In genomic region chr1:156601122-156601830, GRCh38 we compare ENCODE assay signal across 8 cellular contexts. TPM values are rescaled to one million over a fixed set of nuclear protein-coding genes. Genes with fewer than 3 reads are reported as not detected.
DNase-seq lines count a peak whose midpoint lies in the region; ATAC-seq and TF ChIP-seq lines count a peak whose summit lies in the region.

TSS of gene GPATCH4 (minus strand) at chr1:156601479.

- H3K36me3 Mint-ChIP-seq in activated T-cell treated with anti-CD3 and anti-CD28 coated beads, Interleukin-2, amount 50 U/mL, for 24 hours (ENCODE audit: low read depth): peaks cover 54% of the 10 kb centered on the region

- peaks cover 5% of the 10 kb centered on the region for H3K4me1 ChIP-seq in ACC112 (ENCODE audit: control insufficient read depth, insufficient read depth, low read length, unreplicated experiment)
- H3K4me1 ChIP-seq in muscle layer of colon (ENCODE audit: insufficient read depth, low read length): peaks cover 11% of the 10 kb centered on the region

- ATAC-seq in GM18907 (IDR thresholded peaks at IDR 0.05; ENCODE audit: unreplicated experiment): peak; percentile 63
- ATAC-seq in esophagus mucosa: peak; percentile 56

- H3K79me2 ChIP-seq in ACC112 (ENCODE audit: control insufficient read depth, insufficient read depth, low read length, unreplicated experiment): peaks cover 18% of the 10 kb centered on the region

- H3K9me3 ChIP-seq in muscle layer of colon (ENCODE audit: low read length): no peaks in the 10 kb centered on the region

- no peaks in the 10 kb centered on the region for H3K27me3 Mint-ChIP-seq in activated T-cell treated with anti-CD3 and anti-CD28 coated beads, Interleukin-2, amount 50 U/mL, for 24 hours

- H3K27me3 ChIP-seq in ACC112 (ENCODE audit: insufficient read depth, low read length) (no peaks in the 10 kb centered on the region), muscle layer of colon (ENCODE audit: control insufficient read depth in 1 of 2, insufficient read depth in 2 of 2, low read length in 2 of 2) (no peaks in the 10 kb centered on the region)

- peaks cover 46% of the 10 kb centered on the region for H3K4me1 Mint-ChIP-seq in activated T-cell treated with anti-CD3 and anti-CD28 coated beads, Interleukin-2, amount 50 U/mL, for 24 hours (ENCODE audit: low read depth)

- peak within 1 kb of the TSS; percentile 95 for H3K4me3 Mint-ChIP-seq in activated T-cell treated with anti-CD3 and anti-CD28 coated beads, Interleukin-2, amount 50 U/mL, for 24 hours

- H3K36me3 ChIP-seq in ACC112 (ENCODE audit: insufficient read depth, low read length) (no peaks in the 10 kb centered on the region), muscle layer of colon (ENCODE audit: insufficient read depth, low read length) (peaks cover 26% of the 10 kb centered on the region)

- H3K27ac ChIP-seq in ACC112 (ENCODE audit: low read depth, low read length): peak within 1 kb of the TSS; percentile 79
- H3K27ac ChIP-seq in muscle layer of colon (ENCODE audit: low read depth, low read length): peak within 1 kb of the TSS; percentile 90

- no peaks in the 10 kb centered on the region for H3K9me3 Mint-ChIP-seq in activated T-cell treated with anti-CD3 and anti-CD28 coated beads, Interleukin-2, amount 50 U/mL, for 24 hours

- H3K4me3 ChIP-seq in ACC112 (ENCODE audit: low read depth, low read length): peak within 1 kb of the TSS; percentile 83
- H3K4me3 ChIP-seq in Jurkat, Clone E6-1 (ENCODE audit: low read length): peak within 1 kb of the TSS; percentile 78
- H3K4me3 ChIP-seq in muscle layer of colon (ENCODE audit: low read depth in 1 of 2, low read length in 2 of 2): peak within 1 kb of the TSS; percentile 84

- DNase-seq in Jurkat, Clone E6-1 (ENCODE audit: low read depth, low spot score): peak; percentile 81
- peak; percentile 85 for DNase-seq in activated T-cell treated with anti-CD3 and anti-CD28 coated beads, Interleukin-2, amount 50 U/mL, for 24 hours
- peak; percentile 49 to 60 for DNase-seq in stimulated activated CD8-positive, alpha-beta memory T cell treated with anti-CD3 and anti-CD28 coated beads, Interleukin-7, amount 100 ng/mL, for 1 hour (ENCODE audit: low read depth in 2 of 2)

- H2AFZ ChIP-seq in ACC112 (ENCODE audit: low read length, unreplicated experiment): peak within 1 kb of the TSS; percentile 96

- peak within 1 kb of the TSS; percentile 22 for H3K9ac ChIP-seq in muscle layer of colon (ENCODE audit: low read length)

- peak within 1 kb of the TSS; percentile 97 for H3K27ac Mint-ChIP-seq in activated T-cell treated with anti-CD3 and anti-CD28 coated beads, Interleukin-2, amount 50 U/mL, for 24 hours

TF ChIP-seq in PFSK-1, 5 proteins besides CTCF, POLR2A, EP300 and RAD21:
- TF ChIP-seq FOXP2 (optimal IDR thresholded peaks at IDR 0.05; ENCODE audit: borderline replicate concordance, extremely low read depth, extremely low read length, insufficient read depth) (no peak), TAF1 (IDR thresholded peaks at IDR 0.05; ENCODE audit: borderline replicate concordance, insufficient read depth, low read length) (peak; percentile 96), SIN3A (IDR thresholded peaks at IDR 0.05; ENCODE audit: borderline replicate concordance, insufficient read depth, low read length) (peak; percentile 98; the same call in 1 of the 2 replicates), POLR2AphosphoS5 (IDR thresholded peaks at IDR 0.05; ENCODE audit: low read depth, low read length) (peak; percentile 94)
- TF ChIP-seq, protein P1, sequence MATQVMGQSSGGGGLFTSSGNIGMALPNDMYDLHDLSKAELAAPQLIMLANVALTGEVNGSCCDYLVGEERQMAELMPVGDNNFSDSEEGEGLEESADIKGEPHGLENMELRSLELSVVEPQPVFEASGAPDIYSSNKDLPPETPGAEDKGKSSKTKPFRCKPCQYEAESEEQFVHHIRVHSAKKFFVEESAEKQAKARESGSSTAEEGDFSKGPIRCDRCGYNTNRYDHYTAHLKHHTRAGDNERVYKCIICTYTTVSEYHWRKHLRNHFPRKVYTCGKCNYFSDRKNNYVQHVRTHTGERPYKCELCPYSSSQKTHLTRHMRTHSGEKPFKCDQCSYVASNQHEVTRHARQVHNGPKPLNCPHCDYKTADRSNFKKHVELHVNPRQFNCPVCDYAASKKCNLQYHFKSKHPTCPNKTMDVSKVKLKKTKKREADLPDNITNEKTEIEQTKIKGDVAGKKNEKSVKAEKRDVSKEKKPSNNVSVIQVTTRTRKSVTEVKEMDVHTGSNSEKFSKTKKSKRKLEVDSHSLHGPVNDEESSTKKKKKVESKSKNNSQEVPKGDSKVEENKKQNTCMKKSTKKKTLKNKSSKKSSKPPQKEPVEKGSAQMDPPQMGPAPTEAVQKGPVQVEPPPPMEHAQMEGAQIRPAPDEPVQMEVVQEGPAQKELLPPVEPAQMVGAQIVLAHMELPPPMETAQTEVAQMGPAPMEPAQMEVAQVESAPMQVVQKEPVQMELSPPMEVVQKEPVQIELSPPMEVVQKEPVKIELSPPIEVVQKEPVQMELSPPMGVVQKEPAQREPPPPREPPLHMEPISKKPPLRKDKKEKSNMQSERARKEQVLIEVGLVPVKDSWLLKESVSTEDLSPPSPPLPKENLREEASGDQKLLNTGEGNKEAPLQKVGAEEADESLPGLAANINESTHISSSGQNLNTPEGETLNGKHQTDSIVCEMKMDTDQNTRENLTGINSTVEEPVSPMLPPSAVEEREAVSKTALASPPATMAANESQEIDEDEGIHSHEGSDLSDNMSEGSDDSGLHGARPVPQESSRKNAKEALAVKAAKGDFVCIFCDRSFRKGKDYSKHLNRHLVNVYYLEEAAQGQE (IDR thresholded peaks at IDR 0.05; ENCODE audit: insufficient read depth in 1 of 2, low read depth in 2 of 2, low read length in 2 of 2): peak in 1 of 2 experiments; percentile 66; a peak in 1 of 4 replicates

RNA-seq across cellular contexts. Expression of gene GPATCH4, which starts in this region (rescaled TPM):
- 58.7 TPM for polyA plus RNA-seq in Jurkat, Clone E6-1 (2012; ENCODE audit: insufficient read depth, insufficient read length)
- polyA plus RNA-seq in PFSK-1 (2012; ENCODE audit: insufficient read length, low read depth): 45.7 TPM
- 20.3 TPM for total RNA-seq in esophagus mucosa

Comparison
In these comparisons a context has a peak if more than half of its experiments do, and no peak if none do; other contexts are left out.
1. Peak in every context shown above with its lines: DNase-seq, ATAC-seq, H3K4me3 ChIP-seq and H3K27ac ChIP-seq.